ENCODE assay signal across 18 cellular contexts in genomic region chr1:24726741-24727140, GRCh38. TPM values are rescaled to one million over a fixed set of nuclear protein-coding genes. Genes with fewer than 3 reads are reported as not detected.
DNase-seq lines count a peak whose midpoint lies in the region; ATAC-seq, FAIRE-seq and TF ChIP-seq lines count a peak whose summit lies in the region.
"Had no signal": no experiment of that assay in that cellular context is flagged by ENCODE, and none has a peak within 500 bp of the region (broad histone marks: within the 10 kb centered on the region; RNA-seq: fewer than 3 reads in every experiment).

No MANE protein-coding gene starts in this region.

- H3K4me1 ChIP-seq in left ventricle myocardium inferior (peaks cover 49% of the 10 kb centered on the region), foreskin keratinocyte (peaks cover 6% of the 10 kb centered on the region)
- H3K4me1 ChIP-seq: HAP-1 had no signal

- H3K4me1 Mint-ChIP-seq in chondrocyte (ENCODE audit: low read depth) (peaks cover 49% of the 10 kb centered on the region), neural crest cell (peaks cover 45% of the 10 kb centered on the region)

- no peaks in the 10 kb centered on the region for H3K9me3 ChIP-seq in left ventricle myocardium inferior (replicated peaks)
- H3K9me3 ChIP-seq: A549, HAP-1, psoas muscle had no signal

- H3K27me3 ChIP-seq in left ventricle myocardium inferior (ENCODE audit: low read depth): no peaks in the 10 kb centered on the region
- H3K27me3 ChIP-seq in foreskin keratinocyte: no peaks in the 10 kb centered on the region

- no peak for FAIRE-seq in D721Med (lab: Jason Lieb, UNC)
- FAIRE-seq: A549, kidney had no signal

- intact Hi-C loops in left ventricle myocardium inferior (cut with micrococcal nuclease) (no loop called here), Right ventricle myocardium superior (cut with DNase I) (no loop called here)

- no peaks in the 10 kb centered on the region for H3K36me3 ChIP-seq in left ventricle myocardium inferior
- H3K36me3 ChIP-seq: HAP-1 had no signal

- H3K27ac Mint-ChIP-seq in chondrocyte (ENCODE audit: unreplicated experiment) (peak overlapping the region; percentile 86), neural crest cell (ENCODE audit: unreplicated experiment) (peak overlapping the region; percentile 83)

- H3K4me3 ChIP-seq in left ventricle myocardium inferior: no peak overlapping the region
- H3K4me3 ChIP-seq: A549, HAP-1, psoas muscle had no signal

- H3K4me3 Mint-ChIP-seq in chondrocyte (ENCODE audit: unreplicated experiment) (no peak overlapping the region), neural crest cell (no peak overlapping the region)
- H3K4me3 Mint-ChIP-seq: CD8-positive, alpha-beta memory T cell had no signal

- H3K27me3 Mint-ChIP-seq in chondrocyte (ENCODE audit: low read depth) (no peaks in the 10 kb centered on the region), neural crest cell (ENCODE audit: low read depth) (no peaks in the 10 kb centered on the region)

- no peaks in the 10 kb centered on the region for H3K36me3 Mint-ChIP-seq in chondrocyte (ENCODE audit: low read depth)
- no peaks in the 10 kb centered on the region for H3K36me3 Mint-ChIP-seq in neural crest cell (ENCODE audit: low read depth)
- H3K36me3 Mint-ChIP-seq: CD8-positive, alpha-beta memory T cell had no signal

- no peak for TF ChIP-seq CTCF in left ventricle myocardium inferior (IDR thresholded peaks at IDR 0.05; ENCODE audit: borderline replicate concordance)
- TF ChIP-seq CTCF in chondrocyte (IDR thresholded peaks at IDR 0.05): no peak
- TF ChIP-seq CTCF in neural crest cell (conservative IDR thresholded peaks at IDR 0.05): no peak
- TF ChIP-seq CTCF in D721Med (IDR thresholded peaks at IDR 0.05; ENCODE audit: insufficient read depth, missing control alignments): no peak
- no peak for TF ChIP-seq CTCF in foreskin keratinocyte (conservative IDR thresholded peaks at IDR 0.05)

- peak overlapping the region; percentile 61 for H3K27ac ChIP-seq in left ventricle myocardium inferior (replicated peaks)
- no peak overlapping the region for H3K27ac ChIP-seq in foreskin keratinocyte

- no peak for ATAC-seq in Right ventricle myocardium superior (ENCODE audit: poor library complexity)
- ATAC-seq in GM21447 (IDR thresholded peaks at IDR 0.05; ENCODE audit: unreplicated experiment): no peak
- ATAC-seq in foreskin keratinocyte: no peak

- H3K9me3 Mint-ChIP-seq in chondrocyte (ENCODE audit: low read depth) (no peaks in the 10 kb centered on the region), neural crest cell (peaks cover 5% of the 10 kb centered on the region)
- H3K9me3 Mint-ChIP-seq: CD8-positive, alpha-beta memory T cell had no signal

- no peak for DNase-seq in left ventricle myocardium inferior
- DNase-seq in Right ventricle myocardium superior: no peak
- no peak for DNase-seq in chondrocyte (ENCODE audit: low spot score)
- DNase-seq in neural crest cell (ENCODE audit: low read depth, low spot score): no peak
- DNase-seq in D721Med (ENCODE audit: insufficient read length, low spot score): no peak
- no peak for DNase-seq in NCI-H69 (lab: John Stamatoyannopoulos, UW)
- DNase-seq in foreskin keratinocyte: no peak
- DNase-seq: activated CD4-positive, CD25-positive, alpha-beta regulatory T cell treated with anti-CD3 and anti-CD28 coated beads, Interleukin-2, amount 50 U/mL, for 72 hours; activated CD8-positive, alpha-beta memory T cell treated with anti-CD3 and anti-CD28 coated beads, Interleukin-2, amount 50 U/mL, for 4 hours; activated naive CD4-positive, alpha-beta T cell treated with Interleukin-2 at 50 U/mL for 16 hours; CD8-positive, alpha-beta memory T cell; NCI-H2107; NCI-H774 had no signal

RNA-seq across cellular contexts. Expression of gene CLIC4, which starts 18.5 kb away (rescaled TPM):
- total RNA-seq in left ventricle myocardium inferior (325 TPM), Right ventricle myocardium superior (334 TPM), chondrocyte (282 to 430 TPM (median 411 TPM) in 3 replicates), neural crest cell (123 and 126 TPM in 2 replicates), foreskin keratinocyte (107 and 159 TPM in 2 replicates)
- polyA plus RNA-seq in foreskin keratinocyte: 38.7 and 48.3 TPM in 2 replicates
